Comparison of ENCODE assay signal across 8 cellular contexts in the genomic region with DNA sequence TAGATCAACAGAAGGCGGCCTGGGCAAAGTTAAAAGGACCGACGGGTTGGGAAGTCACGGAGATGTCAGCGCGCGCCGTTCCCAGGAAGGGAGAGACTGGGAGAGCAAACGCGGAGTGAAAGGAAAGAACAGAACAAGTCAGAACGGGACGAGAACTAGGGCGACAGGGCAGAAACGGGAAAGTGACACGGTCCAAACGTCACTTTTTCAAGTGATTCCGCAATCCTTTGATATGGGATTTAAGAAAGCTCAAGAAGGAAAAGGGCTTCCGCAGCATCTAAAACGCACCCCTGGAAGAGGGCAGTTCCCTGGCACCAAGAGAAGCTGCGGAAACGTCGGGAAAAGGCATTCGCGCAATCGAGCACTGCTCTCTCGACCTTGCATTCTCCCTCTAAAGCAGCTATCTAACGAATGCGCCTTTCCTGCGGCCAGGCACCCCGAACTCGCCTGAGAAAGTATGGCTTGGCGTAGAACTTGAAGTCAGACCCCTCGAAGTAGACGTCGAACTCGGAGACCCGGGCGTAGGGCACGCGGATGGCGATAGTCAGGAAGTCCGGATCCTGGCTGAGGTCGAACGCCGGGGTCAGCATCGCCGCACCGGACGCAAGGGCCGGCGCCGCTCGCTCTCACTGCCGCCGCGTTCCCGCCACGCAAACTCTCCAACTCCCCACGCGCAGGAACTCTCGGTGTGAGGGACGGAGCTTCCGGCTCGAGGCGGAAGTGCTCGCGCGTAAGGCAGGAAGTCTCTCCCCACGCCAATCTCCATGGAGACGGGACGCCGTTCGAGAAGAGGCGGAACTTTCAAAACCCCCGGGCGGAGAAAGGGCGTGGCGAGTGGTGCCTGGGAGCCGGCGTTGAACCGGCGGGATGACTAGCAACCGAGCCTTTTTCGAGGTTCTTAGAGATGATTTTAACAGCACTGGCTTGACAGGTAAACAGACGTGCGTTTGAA. TPM values are rescaled to one million over a fixed set of nuclear protein-coding genes. Genes with fewer than 3 reads are reported as not detected.
DNase-seq lines count a peak whose midpoint lies in the region; ATAC-seq, FAIRE-seq and TF ChIP-seq lines count a peak whose summit lies in the region.

Gene SHQ1 (minus strand): TSS at position 695 of the 952 bp plus-strand sequence. CDS start 105 bp downstream, at position 590.

- peak within 1 kb of the TSS; percentile 65 to 85 for H3K9ac ChIP-seq in kidney (ENCODE audit: low read length in 2 of 2)

- peak within 1 kb of the TSS; percentile 91 for H3K27ac Mint-ChIP-seq in chondrocyte (ENCODE audit: unreplicated experiment)

- peak within 1 kb of the TSS; percentile 96 to 100 for H3K4me3 ChIP-seq in kidney (ENCODE audit: low read length in 2 of 2)

- H3K36me3 Mint-ChIP-seq in chondrocyte (ENCODE audit: low read depth) = peaks cover 1% of the 10 kb centered on the region

- no peaks in the 10 kb centered on the region for H3K27me3 Mint-ChIP-seq in chondrocyte (ENCODE audit: low read depth)

- DNase-seq in Ammon's horn (ENCODE audit: low spot score) (peak; percentile 98), NCI-H510A treated with DMSO at 0.1 percent for 48 hours (lab: John Stamatoyannopoulos, UW) (peak; percentile 84), chondrocyte (ENCODE audit: low spot score) (peak; percentile 95), kidney (peak; percentile 98)
- DNase-seq in activated CD4-positive, alpha-beta T cell treated with anti-CD3 and anti-CD28 coated beads for 1 hour = peak; percentile 91
- peak; percentile 81 to 91 for DNase-seq in stimulated activated CD4-positive, alpha-beta T cell treated with anti-CD3 and anti-CD28 coated beads, Interleukin-15, amount 100 ng/mL, for 1 hour (ENCODE audit: low read depth in 1 of 2, low spot score in 1 of 2)

- peak within 1 kb of the TSS; percentile 89 for H3K4me3 Mint-ChIP-seq in chondrocyte (ENCODE audit: unreplicated experiment)

- ATAC-seq in GM19043 (IDR thresholded peaks at IDR 0.05; ENCODE audit: low read depth, unreplicated experiment) (peak; percentile 83), HG03354 (IDR thresholded peaks at IDR 0.05; ENCODE audit: poor library complexity, severe bottlenecking, unreplicated experiment) (peak; percentile 95)

- H3K4me1 Mint-ChIP-seq in chondrocyte (ENCODE audit: low read depth) = peaks cover 47% of the 10 kb centered on the region

- H3K9me3 ChIP-seq in kidney (ENCODE audit: control insufficient read depth in 1 of 2, low read length in 2 of 2) = no peaks in the 10 kb centered on the region

- H3K36me3 ChIP-seq in kidney (ENCODE audit: control insufficient read depth in 1 of 2, insufficient read depth in 2 of 2, low read length in 2 of 2) = no peaks in the 10 kb centered on the region

- peak; percentile 84 for FAIRE-seq in kidney (lab: Jason Lieb, UNC)

- H3K27ac ChIP-seq in kidney (ENCODE audit: low read depth in 2 of 2, low read length in 2 of 2) = peak within 1 kb of the TSS; percentile 29 to 83

- intact Hi-C loops in kidney (cut with DNase I) = no loop called here

- peaks cover 4 to 16% of the 10 kb centered on the region in 2 donors for H3K4me1 ChIP-seq in kidney (ENCODE audit: control insufficient read depth in 1 of 2, insufficient read depth in 1 of 2, low read depth in 1 of 2, low read length in 2 of 2)

- H3K9me3 Mint-ChIP-seq in chondrocyte (ENCODE audit: low read depth) = no peaks in the 10 kb centered on the region

- no peak for TF ChIP-seq CTCF in chondrocyte (IDR thresholded peaks at IDR 0.05)
- no peak for TF ChIP-seq CTCF in kidney (IDR thresholded peaks at IDR 0.05; ENCODE audit: borderline replicate concordance, extremely low read depth, insufficient read depth)

RNA-seq across cellular contexts. Expression of gene SHQ1, which starts in this region (rescaled TPM):
- total RNA-seq in chondrocyte = 14.8 to 27.5 TPM (median 16.5 TPM) in 3 replicates
- total RNA-seq in kidney = 23.1 TPM
- polyA plus RNA-seq in kidney (ENCODE audit: insufficient read depth, low read depth, low replicate concordance) = 8.1 TPM

Comparison
In these comparisons a context has a peak if more than half of its experiments do, and no peak if none do; other contexts are left out.
1. Peak in every context shown above with its lines: DNase-seq, ATAC-seq, H3K4me3 ChIP-seq and H3K27ac ChIP-seq.